In the genomic region with DNA sequence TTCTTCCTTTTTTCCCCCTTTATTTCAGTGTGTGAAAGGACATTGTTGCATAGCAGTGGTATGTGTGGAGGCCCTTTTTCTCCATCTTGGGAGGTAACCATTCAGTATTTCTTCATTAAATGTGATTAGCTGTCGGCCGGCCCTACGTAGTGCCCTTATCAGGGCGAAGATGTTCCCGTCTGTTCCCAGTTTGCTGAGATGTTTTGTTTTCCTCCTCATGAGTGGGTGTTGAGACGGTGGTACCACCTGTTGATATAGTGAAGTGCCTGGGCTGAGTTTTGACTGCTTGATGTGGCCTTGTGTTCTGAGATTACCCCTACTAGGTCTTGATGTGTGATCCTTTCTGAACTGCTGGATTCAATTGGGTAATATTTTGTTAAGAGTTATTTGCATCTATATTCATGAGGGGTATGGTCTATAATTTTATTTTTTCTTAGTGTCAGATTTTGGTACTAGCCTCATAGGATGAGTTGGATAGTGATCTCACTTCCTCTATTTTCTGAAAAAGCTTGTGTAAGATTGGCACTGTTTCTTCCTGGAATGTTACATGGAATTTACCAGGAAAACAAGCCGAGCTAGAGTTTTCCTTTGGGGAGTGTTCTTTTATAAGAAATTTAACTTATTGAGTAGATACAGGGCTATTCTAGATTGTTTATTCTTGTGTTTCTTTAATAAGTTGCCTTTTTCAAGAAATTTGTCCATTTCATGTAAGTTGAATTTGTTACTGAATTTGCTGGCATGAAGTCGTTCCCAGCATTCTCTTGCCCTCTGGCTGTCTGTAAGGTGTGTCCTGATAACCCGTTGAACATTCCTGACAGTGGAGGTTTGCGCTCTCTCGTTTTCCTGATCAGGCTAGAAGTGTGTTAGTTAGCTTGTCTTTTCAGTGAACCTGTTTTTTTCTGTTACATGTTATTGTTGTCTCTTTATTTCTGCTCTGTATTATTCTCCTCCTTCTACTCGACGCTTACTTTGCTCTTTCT, we compare ENCODE assay signal across 1 cellular context.
A peak's percentile ranks its signal among the peaks of the same experiment; 100 is the strongest.
TF ChIP-seq lines count a peak whose summit lies in the region.

No MANE protein-coding gene starts in this region.

TF ChIP-seq in endothelial cell of umbilical vein, 7 proteins besides CTCF, POLR2A, EP300 and RAD21:
- TF ChIP-seq, protein P1, sequence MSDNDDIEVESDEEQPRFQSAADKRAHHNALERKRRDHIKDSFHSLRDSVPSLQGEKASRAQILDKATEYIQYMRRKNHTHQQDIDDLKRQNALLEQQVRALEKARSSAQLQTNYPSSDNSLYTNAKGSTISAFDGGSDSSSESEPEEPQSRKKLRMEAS (IDR thresholded peaks at IDR 0.05; ENCODE audit: insufficient read depth, insufficient read length) = no peak
- peak; percentile 10 for TF ChIP-seq JUN (IDR thresholded peaks at IDR 0.05; ENCODE audit: borderline replicate concordance, insufficient read depth, insufficient read length, low read depth)
